In the genomic region with DNA sequence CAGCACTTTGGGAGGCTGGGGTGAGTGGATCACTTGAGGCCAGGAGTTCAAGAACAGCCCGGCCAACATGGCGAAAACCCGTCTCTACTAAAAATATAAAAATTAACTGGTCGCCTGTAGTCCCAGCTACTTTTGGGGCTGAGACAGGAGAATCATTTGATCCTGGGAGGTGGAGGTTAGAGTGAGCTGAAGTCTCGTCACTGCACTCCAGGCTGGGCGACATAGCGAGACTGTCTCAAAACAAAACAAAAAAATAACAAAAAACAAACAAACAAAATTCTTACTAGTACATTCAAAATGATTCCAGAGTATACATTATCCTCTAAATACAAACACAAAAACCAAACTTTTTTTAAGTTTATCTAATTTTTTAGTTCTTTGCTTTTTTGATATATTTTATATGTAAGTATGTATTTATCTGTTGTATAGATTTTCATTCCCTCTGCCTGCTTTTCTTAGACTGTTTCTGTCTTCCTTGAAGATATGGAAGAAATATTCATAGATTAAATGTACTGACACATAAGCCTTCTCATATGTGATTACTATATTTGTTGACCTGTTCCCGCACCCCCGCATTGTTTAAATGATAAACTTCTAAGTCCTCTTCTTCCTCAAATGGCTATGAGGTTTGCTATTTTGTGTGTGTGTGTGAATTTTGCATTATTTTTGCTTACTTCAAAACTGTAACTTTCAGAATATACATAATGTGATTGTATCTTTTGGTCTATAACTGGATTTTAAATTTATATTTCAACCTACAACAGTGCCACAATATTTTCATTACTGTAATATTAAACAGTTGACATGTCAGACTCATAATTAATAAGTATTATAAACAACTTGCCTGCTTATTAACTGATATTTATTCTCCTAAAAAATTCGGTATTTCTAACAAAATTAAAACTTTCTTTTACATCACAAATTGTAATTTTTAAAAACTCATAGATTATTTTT, we compare ENCODE assay signal across 1 cellular context.
TF ChIP-seq lines count a peak whose summit lies in the region.

No MANE protein-coding gene starts in this region.

TF ChIP-seq in K562, 482 proteins besides CTCF, POLR2A, EP300 and RAD21 (continued from another document):
- TF ChIP-seq, protein P1, sequence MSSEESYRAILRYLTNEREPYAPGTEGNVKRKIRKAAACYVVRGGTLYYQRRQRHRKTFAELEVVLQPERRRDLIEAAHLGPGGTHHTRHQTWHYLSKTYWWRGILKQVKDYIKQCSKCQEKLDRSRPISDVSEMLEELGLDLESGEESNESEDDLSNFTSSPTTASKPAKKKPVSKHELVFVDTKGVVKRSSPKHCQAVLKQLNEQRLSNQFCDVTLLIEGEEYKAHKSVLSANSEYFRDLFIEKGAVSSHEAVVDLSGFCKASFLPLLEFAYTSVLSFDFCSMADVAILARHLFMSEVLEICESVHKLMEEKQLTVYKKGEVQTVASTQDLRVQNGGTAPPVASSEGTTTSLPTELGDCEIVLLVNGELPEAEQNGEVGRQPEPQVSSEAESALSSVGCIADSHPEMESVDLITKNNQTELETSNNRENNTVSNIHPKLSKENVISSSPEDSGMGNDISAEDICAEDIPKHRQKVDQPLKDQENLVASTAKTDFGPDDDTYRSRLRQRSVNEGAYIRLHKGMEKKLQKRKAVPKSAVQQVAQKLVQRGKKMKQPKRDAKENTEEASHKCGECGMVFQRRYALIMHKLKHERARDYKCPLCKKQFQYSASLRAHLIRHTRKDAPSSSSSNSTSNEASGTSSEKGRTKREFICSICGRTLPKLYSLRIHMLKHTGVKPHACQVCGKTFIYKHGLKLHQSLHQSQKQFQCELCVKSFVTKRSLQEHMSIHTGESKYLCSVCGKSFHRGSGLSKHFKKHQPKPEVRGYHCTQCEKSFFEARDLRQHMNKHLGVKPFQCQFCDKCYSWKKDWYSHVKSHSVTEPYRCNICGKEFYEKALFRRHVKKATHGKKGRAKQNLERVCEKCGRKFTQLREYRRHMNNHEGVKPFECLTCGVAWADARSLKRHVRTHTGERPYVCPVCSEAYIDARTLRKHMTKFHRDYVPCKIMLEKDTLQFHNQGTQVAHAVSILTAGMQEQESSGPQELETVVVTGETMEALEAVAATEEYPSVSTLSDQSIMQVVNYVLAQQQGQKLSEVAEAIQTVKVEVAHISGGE (CRISPR knock-in tag; IDR thresholded peaks at IDR 0.05), result 0 out of 6 replicates have a peak, but pooled peaks of 1 of the 3 experiments have one; percentile 44
- TF ChIP-seq PCBP1 (IDR thresholded peaks at IDR 0.05; ENCODE audit: low read depth, low read length, poor library complexity, severe bottlenecking) (no peak), MECOM (CRISPR knock-in tag; IDR thresholded peaks at IDR 0.05) (no peak), DACH1 (IDR thresholded peaks at IDR 0.05; ENCODE audit: partially characterized antibody) (peak; percentile 83), ZNF146 (CRISPR knock-in tag; IDR thresholded peaks at IDR 0.05; ENCODE audit: unreplicated experiment) (no peak), BRD4 (IDR thresholded peaks at IDR 0.05) (0 out of 2 replicates have a peak, but pooled peaks have one; percentile 17), ZNF212 (CRISPR knock-in tag; IDR thresholded peaks at IDR 0.05) (no peak), GTF2E2 (tag; IDR thresholded peaks at IDR 0.05) (0 out of 2 replicates have a peak, but pooled peaks have one; percentile 9), HDAC3 (IDR thresholded peaks at IDR 0.05; ENCODE audit: borderline replicate concordance, partially characterized antibody) (no peak), FOXA3 (CRISPR knock-in tag; conservative IDR thresholded peaks at IDR 0.05 in 1 of 2, IDR thresholded peaks at IDR 0.05 in 1 of 2) (0 out of 4 replicates have a peak, but pooled peaks of 1 of the 2 experiments have one; percentile 30), CREB1 (IDR thresholded peaks at IDR 0.05) (peak; percentile 12; the same call in 1 of the 2 replicates), CREB1 (CRISPR knock-in tag; IDR thresholded peaks at IDR 0.05) (no peak), POLR2H (tag; IDR thresholded peaks at IDR 0.05; ENCODE audit: low read depth) (peak; percentile 50), SREBF1 (IDR thresholded peaks at IDR 0.05; ENCODE audit: borderline replicate concordance, low read depth, low read length) (no peak), ZNF436 (CRISPR knock-in tag; IDR thresholded peaks at IDR 0.05) (0 out of 2 replicates have a peak, but pooled peaks have one; percentile 3), POLR3A (IDR thresholded peaks at IDR 0.05; ENCODE audit: borderline replicate concordance, extremely low read depth, insufficient read depth, insufficient read length) (no peak), SIN3A (IDR thresholded peaks at IDR 0.05; ENCODE audit: borderline replicate concordance in 2 of 2, control insufficient read depth in 1 of 2, low read depth in 2 of 2, low read length in 2 of 2) (no peak), ILF3 (IDR thresholded peaks at IDR 0.05; ENCODE audit: borderline replicate concordance) (no peak), ZNF197 (CRISPR knock-in tag; IDR thresholded peaks at IDR 0.05; ENCODE audit: low read depth) (0 out of 2 replicates have a peak, but pooled peaks have one; percentile 35), ETV1 (tag; conservative IDR thresholded peaks at IDR 0.05; ENCODE audit: low read depth) (0 out of 2 replicates have a peak, but pooled peaks have one; percentile 10), TOE1 (IDR thresholded peaks at IDR 0.05; ENCODE audit: borderline replicate concordance) (0 out of 2 replicates have a peak, but pooled peaks have one; percentile 3), TOE1 (CRISPR knock-in tag; IDR thresholded peaks at IDR 0.05; ENCODE audit: borderline replicate concordance, low read depth) (no peak)
- TF ChIP-seq, protein P2, sequence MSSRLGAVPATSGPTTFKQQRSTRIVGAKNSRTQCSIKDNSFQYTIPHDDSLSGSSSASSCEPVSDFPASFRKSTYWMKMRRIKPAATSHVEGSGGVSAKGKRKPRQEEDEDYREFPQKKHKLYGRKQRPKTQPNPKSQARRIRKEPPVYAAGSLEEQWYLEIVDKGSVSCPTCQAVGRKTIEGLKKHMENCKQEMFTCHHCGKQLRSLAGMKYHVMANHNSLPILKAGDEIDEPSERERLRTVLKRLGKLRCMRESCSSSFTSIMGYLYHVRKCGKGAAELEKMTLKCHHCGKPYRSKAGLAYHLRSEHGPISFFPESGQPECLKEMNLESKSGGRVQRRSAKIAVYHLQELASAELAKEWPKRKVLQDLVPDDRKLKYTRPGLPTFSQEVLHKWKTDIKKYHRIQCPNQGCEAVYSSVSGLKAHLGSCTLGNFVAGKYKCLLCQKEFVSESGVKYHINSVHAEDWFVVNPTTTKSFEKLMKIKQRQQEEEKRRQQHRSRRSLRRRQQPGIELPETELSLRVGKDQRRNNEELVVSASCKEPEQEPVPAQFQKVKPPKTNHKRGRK (tag; IDR thresholded peaks at IDR 0.05), result peak; percentile 27; the same call in 1 of the 2 replicates
- TF ChIP-seq, protein P3, sequence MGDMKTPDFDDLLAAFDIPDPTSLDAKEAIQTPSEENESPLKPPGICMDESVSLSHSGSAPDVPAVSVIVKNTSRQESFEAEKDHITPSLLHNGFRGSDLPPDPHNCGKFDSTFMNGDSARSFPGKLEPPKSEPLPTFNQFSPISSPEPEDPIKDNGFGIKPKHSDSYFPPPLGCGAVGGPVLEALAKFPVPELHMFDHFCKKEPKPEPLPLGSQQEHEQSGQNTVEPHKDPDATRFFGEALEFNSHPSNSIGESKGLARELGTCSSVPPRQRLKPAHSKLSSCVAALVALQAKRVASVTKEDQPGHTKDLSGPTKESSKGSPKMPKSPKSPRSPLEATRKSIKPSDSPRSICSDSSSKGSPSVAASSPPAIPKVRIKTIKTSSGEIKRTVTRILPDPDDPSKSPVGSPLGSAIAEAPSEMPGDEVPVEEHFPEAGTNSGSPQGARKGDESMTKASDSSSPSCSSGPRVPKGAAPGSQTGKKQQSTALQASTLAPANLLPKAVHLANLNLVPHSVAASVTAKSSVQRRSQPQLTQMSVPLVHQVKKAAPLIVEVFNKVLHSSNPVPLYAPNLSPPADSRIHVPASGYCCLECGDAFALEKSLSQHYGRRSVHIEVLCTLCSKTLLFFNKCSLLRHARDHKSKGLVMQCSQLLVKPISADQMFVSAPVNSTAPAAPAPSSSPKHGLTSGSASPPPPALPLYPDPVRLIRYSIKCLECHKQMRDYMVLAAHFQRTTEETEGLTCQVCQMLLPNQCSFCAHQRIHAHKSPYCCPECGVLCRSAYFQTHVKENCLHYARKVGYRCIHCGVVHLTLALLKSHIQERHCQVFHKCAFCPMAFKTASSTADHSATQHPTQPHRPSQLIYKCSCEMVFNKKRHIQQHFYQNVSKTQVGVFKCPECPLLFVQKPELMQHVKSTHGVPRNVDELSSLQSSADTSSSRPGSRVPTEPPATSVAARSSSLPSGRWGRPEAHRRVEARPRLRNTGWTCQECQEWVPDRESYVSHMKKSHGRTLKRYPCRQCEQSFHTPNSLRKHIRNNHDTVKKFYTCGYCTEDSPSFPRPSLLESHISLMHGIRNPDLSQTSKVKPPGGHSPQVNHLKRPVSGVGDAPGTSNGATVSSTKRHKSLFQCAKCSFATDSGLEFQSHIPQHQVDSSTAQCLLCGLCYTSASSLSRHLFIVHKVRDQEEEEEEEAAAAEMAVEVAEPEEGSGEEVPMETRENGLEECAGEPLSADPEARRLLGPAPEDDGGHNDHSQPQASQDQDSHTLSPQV (IDR thresholded peaks at IDR 0.05), result peak; percentile 33; the same call in 1 of the 2 replicates
- TF ChIP-seq, protein P4, sequence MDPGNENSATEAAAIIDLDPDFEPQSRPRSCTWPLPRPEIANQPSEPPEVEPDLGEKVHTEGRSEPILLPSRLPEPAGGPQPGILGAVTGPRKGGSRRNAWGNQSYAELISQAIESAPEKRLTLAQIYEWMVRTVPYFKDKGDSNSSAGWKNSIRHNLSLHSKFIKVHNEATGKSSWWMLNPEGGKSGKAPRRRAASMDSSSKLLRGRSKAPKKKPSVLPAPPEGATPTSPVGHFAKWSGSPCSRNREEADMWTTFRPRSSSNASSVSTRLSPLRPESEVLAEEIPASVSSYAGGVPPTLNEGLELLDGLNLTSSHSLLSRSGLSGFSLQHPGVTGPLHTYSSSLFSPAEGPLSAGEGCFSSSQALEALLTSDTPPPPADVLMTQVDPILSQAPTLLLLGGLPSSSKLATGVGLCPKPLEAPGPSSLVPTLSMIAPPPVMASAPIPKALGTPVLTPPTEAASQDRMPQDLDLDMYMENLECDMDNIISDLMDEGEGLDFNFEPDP (CRISPR knock-in tag; IDR thresholded peaks at IDR 0.05), result 0 out of 2 replicates have a peak, but pooled peaks have one; percentile 40
- TF ChIP-seq, protein P5, sequence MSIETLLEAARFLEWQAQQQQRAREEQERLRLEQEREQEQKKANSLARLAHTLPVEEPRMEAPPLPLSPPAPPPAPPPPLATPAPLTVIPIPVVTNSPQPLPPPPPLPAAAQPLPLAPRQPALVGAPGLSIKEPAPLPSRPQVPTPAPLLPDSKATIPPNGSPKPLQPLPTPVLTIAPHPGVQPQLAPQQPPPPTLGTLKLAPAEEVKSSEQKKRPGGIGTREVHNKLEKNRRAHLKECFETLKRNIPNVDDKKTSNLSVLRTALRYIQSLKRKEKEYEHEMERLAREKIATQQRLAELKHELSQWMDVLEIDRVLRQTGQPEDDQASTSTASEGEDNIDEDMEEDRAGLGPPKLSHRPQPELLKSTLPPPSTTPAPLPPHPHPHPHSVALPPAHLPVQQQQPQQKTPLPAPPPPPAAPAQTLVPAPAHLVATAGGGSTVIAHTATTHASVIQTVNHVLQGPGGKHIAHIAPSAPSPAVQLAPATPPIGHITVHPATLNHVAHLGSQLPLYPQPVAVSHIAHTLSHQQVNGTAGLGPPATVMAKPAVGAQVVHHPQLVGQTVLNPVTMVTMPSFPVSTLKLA (conservative IDR thresholded peaks at IDR 0.05), result 0 out of 4 replicates have a peak, but pooled peaks of 1 of the 2 experiments have one; percentile 21
